In the genomic region with DNA sequence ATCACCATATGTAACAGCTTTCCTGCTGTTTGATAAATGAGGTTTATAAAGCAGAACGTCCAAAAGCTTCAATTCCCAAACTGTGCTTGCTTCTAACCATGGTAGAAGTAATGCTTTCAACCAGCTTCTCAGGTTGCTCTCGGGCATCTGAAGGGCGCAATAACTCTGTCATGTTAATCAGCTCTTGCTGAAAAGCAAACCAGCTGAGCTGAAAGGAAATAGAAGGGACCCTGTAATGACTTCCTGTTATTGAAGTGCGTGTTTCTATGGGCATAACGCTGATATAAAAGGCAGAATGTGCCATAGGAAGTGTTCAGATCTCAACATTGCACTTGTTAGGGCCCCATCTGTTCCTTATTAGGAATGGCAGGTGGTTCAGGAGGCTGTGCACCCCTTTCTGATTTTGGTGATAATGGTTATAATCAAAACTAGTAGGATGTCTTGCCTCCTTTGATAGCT, we compare ENCODE assay signal across 9 cellular contexts. TPM values are rescaled to one million over a fixed set of nuclear protein-coding genes. Genes with fewer than 3 reads are reported as not detected.
DNase-seq lines count a peak whose midpoint lies in the region; ATAC-seq and TF ChIP-seq lines count a peak whose summit lies in the region.
"Had no signal": no experiment of that assay in that cellular context is flagged by ENCODE, and none has a peak within 500 bp of the region (broad histone marks: within the 10 kb centered on the region; RNA-seq: fewer than 3 reads in every experiment).

No MANE protein-coding gene starts in this region.

- DNase-seq in activated CD4-positive, alpha-beta T cell treated with anti-CD3 and anti-CD28 coated beads for 48 hours: peak; percentile 21
- no peak for DNase-seq in activated CD4-positive, alpha-beta T cell treated with anti-CD3 and anti-CD28 coated beads, Interleukin-2, amount 50 U/mL, for 48 hours
- DNase-seq in KG1 (lab: John Stamatoyannopoulos, UW): peak; percentile 18
- DNase-seq in T-helper 17 cell: peak in 1 of 3 donors; percentile 28
- DNase-seq in esophagus muscularis mucosa (ENCODE audit: extremely low spot score): no peak
- DNase-seq in spleen: no peak
- no peak for DNase-seq in SKM-1 treated with dmso at 0.1 percent for 144 hours (lab: John Stamatoyannopoulos, UW; ENCODE audit: unreplicated experiment)
- DNase-seq in putamen (ENCODE audit: low spot score): no peak

- ATAC-seq in T-helper 17 cell: peak; percentile 94

- H3K27me3 ChIP-seq in esophagus muscularis mucosa (no peaks in the 10 kb centered on the region), spleen (replicated peaks in 1 of 7) (no peaks in the 10 kb centered on the region)

- peak overlapping the region; percentile 69 for H3K4me3 Mint-ChIP-seq in T-helper 17 cell

- H3K4me1 ChIP-seq in esophagus muscularis mucosa: peaks cover 53 to 87% (median 66%) of the 10 kb centered on the region in 4 donors
- H3K4me1 ChIP-seq in spleen: peaks cover 17 to 77% (median 50%) of the 10 kb centered on the region in 6 donors

- H3K27ac Mint-ChIP-seq in T-helper 17 cell: peak overlapping the region; percentile 96

- TF ChIP-seq POLR2A in esophagus muscularis mucosa (IDR thresholded peaks at IDR 0.05; ENCODE audit: low read depth) (no peak), spleen (IDR thresholded peaks at IDR 0.05) (peak in 2 of 3 donors; percentile 15 to 26)

- H3K9me3 ChIP-seq in T-helper 17 cell (ENCODE audit: control insufficient read depth, low read length, poor library complexity, severe bottlenecking): no peaks in the 10 kb centered on the region
- no peaks in the 10 kb centered on the region for H3K9me3 ChIP-seq in esophagus muscularis mucosa
- H3K9me3 ChIP-seq in spleen: no peaks in the 10 kb centered on the region

- intact Hi-C loops in esophagus muscularis mucosa (cut with DNase I) (no loop called here), spleen (cut with DNase I; ENCODE audit: low total_unique reads) (no loop called here)

- H3K36me3 ChIP-seq in esophagus muscularis mucosa (peaks cover 0 to 5% (median 2%) of the 10 kb centered on the region in 4 donors), spleen (peaks cover 0 to 36% (median 3%) of the 10 kb centered on the region in 6 donors)

- no peak for TF ChIP-seq CTCF in esophagus muscularis mucosa (IDR thresholded peaks at IDR 0.05)
- no peak for TF ChIP-seq CTCF in spleen (IDR thresholded peaks at IDR 0.05 in 8 of 11, conservative IDR thresholded peaks at IDR 0.05 in 3 of 11)

- no peaks in the 10 kb centered on the region for H3K27me3 Mint-ChIP-seq in T-helper 17 cell

- peaks cover 54% of the 10 kb centered on the region for H3K4me1 Mint-ChIP-seq in T-helper 17 cell

- H3K4me3 ChIP-seq in esophagus muscularis mucosa: no peak overlapping the region
- peak overlapping the region in 3 of 8 donors; percentile 0 to 38 (median 2) for H3K4me3 ChIP-seq in spleen

- peak overlapping the region; percentile 77 to 86 (median 82) for H3K27ac ChIP-seq in esophagus muscularis mucosa (replicated peaks in 1 of 4)
- H3K27ac ChIP-seq in spleen: peak overlapping the region; percentile 45 to 82 (median 70)
- H3K27ac ChIP-seq: C4-2B had no signal

- peaks cover 7% of the 10 kb centered on the region for H3K36me3 Mint-ChIP-seq in T-helper 17 cell (ENCODE audit: low read depth)

- no peak for TF ChIP-seq EP300 in esophagus muscularis mucosa (IDR thresholded peaks at IDR 0.05)

- 49% methylated on average over 5 of the region's 5 CpGs for WGBS in esophagus muscularis mucosa
- 2 to 12% (median 3%) methylated on average over 5 of the region's 5 CpGs for WGBS in spleen, 5 donors

RNA-seq across cellular contexts. Expression of gene HERC3, which starts 21.2 kb away (rescaled TPM):
- 10 to 100 TPM; 53.4 to 63.8 TPM for total RNA-seq in T-helper 17 cell
- 10 to 100 TPM; 39.8 to 58.2 (median 51.2) TPM for total RNA-seq in esophagus muscularis mucosa
- total RNA-seq in spleen: 10 to 100 TPM; 51.3 to 73.5 (median 69.5) TPM
- 1 to 10 TPM; 4.4 to 8.5 (median 5.8) TPM for polyA plus RNA-seq in spleen

Comparison
In these comparisons a context has a peak if more than half of its experiments do, and no peak if none do; other contexts are left out.
1. DNase-seq: peak in activated CD4-positive, alpha-beta T cell treated with anti-CD3 and anti-CD28 coated beads for 48 hours (single experiment) and KG1 (single experiment); none in activated CD4-positive, alpha-beta T cell treated with anti-CD3 and anti-CD28 coated beads, Interleukin-2, amount 50 U/mL, for 48 hours (0 of 2), esophagus muscularis mucosa (single experiment), spleen (single experiment), SKM-1 treated with dmso at 0.1 percent for 144 hours (single experiment) and putamen (single experiment).